In the genomic region with DNA sequence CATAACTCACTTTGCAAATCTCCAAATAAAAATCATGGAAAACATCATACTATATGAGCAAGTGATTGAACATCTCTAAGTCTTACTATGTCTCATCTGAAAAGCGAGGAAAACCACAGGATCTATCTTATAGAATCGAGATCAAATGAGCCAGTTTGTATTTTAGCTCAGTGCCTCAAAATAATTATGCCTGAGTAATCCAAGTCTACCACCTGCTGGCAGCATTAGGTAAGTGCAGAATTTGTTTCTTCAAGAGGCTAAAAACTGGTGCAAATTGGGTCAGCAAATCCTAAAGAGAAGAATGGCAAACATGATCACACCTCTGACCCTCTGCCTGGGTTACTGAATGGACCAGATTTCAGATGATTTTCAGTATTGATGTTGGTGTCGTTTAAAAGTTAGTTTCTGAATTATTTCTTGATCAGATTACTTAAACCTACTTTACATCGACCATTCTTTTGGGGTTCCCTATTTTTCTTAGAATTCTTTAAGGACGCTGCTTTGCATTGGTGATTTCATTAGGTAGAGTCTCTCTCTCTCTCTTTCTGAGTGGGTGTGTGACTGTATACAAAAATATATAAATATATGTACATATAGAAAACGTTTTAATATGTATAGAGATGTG, we compare ENCODE assay signal across 8 cellular contexts. TPM values are rescaled to one million over a fixed set of nuclear protein-coding genes. Genes with fewer than 3 reads are reported as not detected.
DNase-seq lines count a peak whose midpoint lies in the region; ATAC-seq and TF ChIP-seq lines count a peak whose summit lies in the region.

No MANE protein-coding gene starts in this region.

- H3K79me2 ChIP-seq in Karpas-422 (ENCODE audit: low read length), result no peaks in the 10 kb centered on the region
- no peaks in the 10 kb centered on the region for H3K79me2 ChIP-seq in PC-3 (ENCODE audit: low read length)

- intact Hi-C loops in PC-3 (cut with micrococcal nuclease), result loop anchor here (1.0 to 10.0 kb wide), 4 partner anchors 110 to 527 kb away; no protein-coding TSS in a partner anchor

- no peaks in the 10 kb centered on the region for H4K20me1 ChIP-seq in Karpas-422 (ENCODE audit: insufficient read depth, low read depth, low read length)
- H4K20me1 ChIP-seq in PC-3 (ENCODE audit: low read length), result no peaks in the 10 kb centered on the region

- H3K27me3 ChIP-seq in Karpas-422 (ENCODE audit: low read length) (no peaks in the 10 kb centered on the region), PC-3 (ENCODE audit: low read length) (no peaks in the 10 kb centered on the region)

- peak overlapping the region; percentile 1 for H3K4me2 ChIP-seq in Karpas-422 (ENCODE audit: low read depth, low read length, poor library complexity, severe bottlenecking)
- H3K4me2 ChIP-seq in PC-3 (ENCODE audit: low read length), result peak overlapping the region; percentile 40; the same call in 1 of the 2 replicates

- H3K4me1 ChIP-seq in Karpas-422 (ENCODE audit: low read length) (peaks cover 5% of the 10 kb centered on the region), PC-3 (ENCODE audit: insufficient read depth, low read length) (no peaks in the 10 kb centered on the region)

- no peak overlapping the region for H2AFZ ChIP-seq in Karpas-422 (ENCODE audit: low read length)
- no peak overlapping the region for H2AFZ ChIP-seq in PC-3 (ENCODE audit: low read length)

- H3F3A ChIP-seq in PC-3 (ENCODE audit: low read length, unreplicated experiment), result no peaks in the 10 kb centered on the region

- CTCF ChIA-PET in PC-3 (lab: Charles Lee), result interaction anchor here (1.0 kb wide), 1 partner anchor 189 kb away, joined by 14 read pairs; no protein-coding TSS in a partner anchor

- no peak overlapping the region for H3K27ac ChIP-seq in Karpas-422 (ENCODE audit: low read length)
- H3K27ac ChIP-seq in PC-3 (ENCODE audit: low read length), result no peak overlapping the region

- DNase-seq in SHP77 (lab: John Stamatoyannopoulos, UW) (peak; percentile 52 to 67), SHP77 treated with DMSO at 0.1 percent for 48 hours (lab: John Stamatoyannopoulos, UW) (no peak), Karpas-422 (peak; percentile 88), PC-3 (peak; percentile 55), astrocyte of the hippocampus (ENCODE audit: low read depth, low spot score) (peak; percentile 78), iPS-NIHi7 (ENCODE audit: extremely low spot score) (peak; percentile 63)
- peak; percentile 7 to 33 for DNase-seq in stimulated activated CD4-positive, alpha-beta T cell treated with anti-CD3 and anti-CD28 coated beads, Interleukin-2, amount 100 ng/mL, for 24 hours

- TF ChIP-seq CTCF in PC-3 (conservative IDR thresholded peaks at IDR 0.05; ENCODE audit: low read depth, low read length), result peak; percentile 74

- H3K36me3 ChIP-seq in Karpas-422 (ENCODE audit: insufficient read depth, low read length) (no peaks in the 10 kb centered on the region), PC-3 (ENCODE audit: low read depth, low read length) (no peaks in the 10 kb centered on the region)

- POLR2A ChIA-PET in PC-3 (lab: Charles Lee; ENCODE audit: unreplicated experiment), result interaction anchor here (0.5 to 0.7 kb wide), 3 partner anchors 87 to 482 kb away, joined by 3 to 6 read pairs (median 4); no protein-coding TSS in a partner anchor

- BruUV-seq in PC-3 (replicated peaks; lab: Mats Ljungman, UMichigan), result no TSS peak

- H3K4me3 ChIP-seq in Karpas-422 (ENCODE audit: low read length) (no peak overlapping the region), PC-3 (ENCODE audit: low read length) (no peak overlapping the region)

- ATAC-seq in PC-3 (peak; percentile 27; the same call in 1 of the 2 replicates), HG02885 (IDR thresholded peaks at IDR 0.05; ENCODE audit: poor library complexity, unreplicated experiment) (no peak)

- H3K9me2 ChIP-seq in Karpas-422 (replicated peaks; ENCODE audit: insufficient read depth, low read length) (no peaks in the 10 kb centered on the region), PC-3 (replicated peaks; ENCODE audit: low read length) (no peaks in the 10 kb centered on the region)

- H3K9me3 ChIP-seq in Karpas-422 (ENCODE audit: low read length) (no peaks in the 10 kb centered on the region), PC-3 (ENCODE audit: low read length) (no peaks in the 10 kb centered on the region)

- no peak overlapping the region for H3K9ac ChIP-seq in Karpas-422 (ENCODE audit: low read length)
- no peak overlapping the region for H3K9ac ChIP-seq in PC-3 (ENCODE audit: low read length)

RNA-seq across cellular contexts. Expression of a gene that starts 12.7 kb away (rescaled TPM):
- 23.4 and 26.6 TPM in 2 replicates for total RNA-seq in Karpas-422 (2014; rRNA removed; shearing (Covaris generic); ENCODE audit: low replicate concordance)
- 18.1 and 32.2 TPM in 2 replicates for total RNA-seq in PC-3 (2014; rRNA removed)
